In the genomic region with DNA sequence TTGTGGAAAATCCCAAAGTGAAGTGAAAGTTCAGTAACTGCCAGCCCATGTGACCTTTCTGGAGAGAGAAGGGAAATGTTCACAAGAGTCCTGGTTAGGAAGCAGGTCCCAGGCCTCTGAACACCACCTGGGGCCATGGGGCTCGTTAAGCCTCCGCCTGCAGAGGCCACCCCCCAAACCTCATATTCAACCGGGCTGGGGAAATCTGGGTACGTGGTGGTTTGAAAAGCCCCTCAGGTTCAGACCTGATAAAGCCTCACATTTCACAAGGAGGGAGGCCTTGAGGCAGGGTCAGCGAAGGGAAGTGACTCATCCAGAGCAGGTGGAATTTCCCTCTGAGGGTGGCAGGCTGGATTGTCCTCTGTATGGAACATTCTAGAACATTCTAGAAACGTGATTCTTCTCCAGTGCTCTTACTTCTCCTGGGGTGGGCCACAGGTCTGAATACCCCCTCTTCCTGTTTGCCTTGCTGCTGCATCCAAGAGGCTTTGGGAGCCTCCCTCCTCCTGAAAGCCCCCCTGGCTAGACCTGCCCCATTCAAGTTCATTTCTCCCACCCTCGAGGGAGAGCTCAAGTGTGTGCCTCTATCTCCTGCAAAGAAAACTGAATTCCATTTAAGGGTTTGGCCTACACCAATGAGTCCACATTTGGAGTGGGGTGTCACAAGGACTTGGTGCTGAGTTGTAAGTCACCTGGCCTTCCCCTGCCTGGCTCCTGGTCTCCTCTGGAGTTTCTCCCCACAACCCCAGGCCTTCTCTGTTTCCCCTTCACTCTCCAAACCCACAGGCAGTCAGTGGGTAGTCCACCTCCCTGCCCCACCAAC, we compare ENCODE assay signal across 9 cellular contexts. TPM values are rescaled to one million over a fixed set of nuclear protein-coding genes. Genes with fewer than 3 reads are reported as not detected.
A peak's percentile ranks its signal among the peaks of the same experiment; 100 is the strongest.
DNase-seq lines count a peak whose midpoint lies in the region; ATAC-seq and TF ChIP-seq lines count a peak whose summit lies in the region.
"Had no signal": no experiment of that assay in that cellular context is flagged by ENCODE, and none has a peak within 500 bp of the region (broad histone marks: within the 10 kb centered on the region; RNA-seq: fewer than 3 reads in every experiment).

No MANE protein-coding gene starts in this region.

- in situ Hi-C loops in IMR-90 (cut with MboI; ENCODE audit: low sequenced_read_pairs): no loop called here

- TF ChIP-seq POLR2A in IMR-90 (IDR thresholded peaks at IDR 0.05; ENCODE audit: low read depth, low read length) (no peak), lower leg skin (IDR thresholded peaks at IDR 0.05) (no peak)

- H3K4me2 ChIP-seq in IMR-90 (ENCODE audit: low read depth, low read length): no peak overlapping the region

- no peak overlapping the region for H4K5ac ChIP-seq in IMR-90 (ENCODE audit: low read depth, low read length)

- H3K9me3 Mint-ChIP-seq in activated naive CD4-positive, alpha-beta T cell treated with anti-CD3 and anti-CD28 coated beads for 36 hours: no peaks in the 10 kb centered on the region
- H3K9me3 Mint-ChIP-seq in mesothelial cell of epicardium: no peaks in the 10 kb centered on the region

- no peak overlapping the region for H2BK20ac ChIP-seq in IMR-90 (ENCODE audit: low read depth, low read length)

- no peaks in the 10 kb centered on the region for H3K9me3 ChIP-seq in IMR-90 (ENCODE audit: control insufficient read depth, insufficient read depth, low read length)
- H3K9me3 ChIP-seq: heart left ventricle had no signal

- no peak overlapping the region for H3K27ac ChIP-seq in IMR-90 (ENCODE audit: insufficient read depth, low read length)

- CTCF ChIA-PET in IMR-90 (lab: Yijun Ruan, JAX): interaction anchor here (0.6 to 2.6 kb wide), 19 partner anchors 10 to 1185 kb away, joined by 3 to 17 read pairs (median 3); no protein-coding TSS in a partner anchor
- CTCF ChIA-PET in activated naive CD4-positive, alpha-beta T cell treated with anti-CD3 and anti-CD28 coated beads for 36 hours (lab: Charles Lee): interaction anchor here (0.8 to 13.2 kb wide), 15 partner anchors 10 to 393 kb away, joined by 3 to 258 read pairs (median 5); no protein-coding TSS in a partner anchor

- H4K8ac ChIP-seq in IMR-90 (ENCODE audit: low read depth in 2 of 2, low read length in 2 of 2): no peak overlapping the region

- no peak overlapping the region for H3K23ac ChIP-seq in IMR-90 (ENCODE audit: low read depth, low read length)

- no peaks in the 10 kb centered on the region for H4K20me1 ChIP-seq in IMR-90 (ENCODE audit: insufficient read depth, low read length)

- no peak overlapping the region for H2BK5ac ChIP-seq in IMR-90 (ENCODE audit: low read depth, low read length, poor library complexity, severe bottlenecking)

- H3K36me3 Mint-ChIP-seq in activated naive CD4-positive, alpha-beta T cell treated with anti-CD3 and anti-CD28 coated beads for 36 hours (ENCODE audit: low read depth): no peaks in the 10 kb centered on the region
- H3K36me3 Mint-ChIP-seq in mesothelial cell of epicardium: no peaks in the 10 kb centered on the region

- H3K4me1 Mint-ChIP-seq in activated naive CD4-positive, alpha-beta T cell treated with anti-CD3 and anti-CD28 coated beads for 36 hours (ENCODE audit: low read depth): peaks cover 71% of the 10 kb centered on the region
- peaks cover 52% of the 10 kb centered on the region for H3K4me1 Mint-ChIP-seq in mesothelial cell of epicardium

- H3K9ac ChIP-seq in IMR-90 (ENCODE audit: low read depth, low read length): no peak overlapping the region

- no peak for TF ChIP-seq CTCF in IMR-90 (conservative IDR thresholded peaks at IDR 0.05; ENCODE audit: low read depth, low read length)
- peak; percentile 33 for TF ChIP-seq CTCF in mesothelial cell of epicardium (IDR thresholded peaks at IDR 0.05; ENCODE audit: unreplicated experiment)
- no peak for TF ChIP-seq CTCF in lower leg skin (IDR thresholded peaks at IDR 0.05)

- peak overlapping the region; percentile 95 for H3K27ac Mint-ChIP-seq in activated naive CD4-positive, alpha-beta T cell treated with anti-CD3 and anti-CD28 coated beads for 36 hours
- H3K27ac Mint-ChIP-seq in mesothelial cell of epicardium: peak overlapping the region; percentile 80

- DNase-seq in IMR-90 (peak; percentile 56), mesothelial cell of epicardium (ENCODE audit: low spot score in 2 of 2, unreplicated experiment in 2 of 2) (no peak), middle frontal gyrus (ENCODE audit: extremely low spot score, low spot score) (no peak), lower leg skin (ENCODE audit: low spot score in 2 of 2) (no peak), GM03348 (ENCODE audit: low spot score) (no peak), AG08395 (ENCODE audit: low spot score) (no peak)
- peak; percentile 83 for DNase-seq in activated naive CD4-positive, alpha-beta T cell treated with anti-CD3 and anti-CD28 coated beads for 36 hours

- no peak overlapping the region for H2AK9ac ChIP-seq in IMR-90 (replicated peaks; ENCODE audit: low read depth, low read length, poor library complexity)

- WGBS in IMR-90 (ENCODE audit: extremely low coverage in 2 of 2, insufficient read length in 1 of 2), 2 experiments: no CpG with 5 or more reads among the region's 7 CpGs
- WGBS in lower leg skin, 2 donors: 38 to 47% methylated on average over 7 of the region's 7 CpGs

- H3K18ac ChIP-seq in IMR-90 (ENCODE audit: low read depth, low read length): no peak overlapping the region

- no peak overlapping the region for H3K4me3 ChIP-seq in IMR-90 (ENCODE audit: insufficient read depth, low read depth, low read length)
- no peak overlapping the region for H3K4me3 ChIP-seq in lower leg skin (ENCODE audit: low read depth, poor library complexity, severe bottlenecking)

- H2BK120ac ChIP-seq in IMR-90 (ENCODE audit: low read depth, low read length): no peak overlapping the region

- H3K79me1 ChIP-seq in IMR-90 (ENCODE audit: low read depth in 1 of 2, low read length in 2 of 2): no peaks in the 10 kb centered on the region

- peak overlapping the region; percentile 56 for H3K4me3 Mint-ChIP-seq in activated naive CD4-positive, alpha-beta T cell treated with anti-CD3 and anti-CD28 coated beads for 36 hours
- H3K4me3 Mint-ChIP-seq in mesothelial cell of epicardium: no peak overlapping the region

- H3K4me1 ChIP-seq in IMR-90 (ENCODE audit: control insufficient read depth, insufficient read depth, low read length): peaks cover 2% of the 10 kb centered on the region; the same call in 1 of the 2 replicates

- no peak overlapping the region for H2AK5ac ChIP-seq in IMR-90 (ENCODE audit: low read depth, low read length)

- dilution Hi-C loops in IMR-90 (cut with HindIII; ENCODE audit: low sequenced_read_pairs, unreplicated experiment): no loop called here

- H3K27me3 Mint-ChIP-seq in activated naive CD4-positive, alpha-beta T cell treated with anti-CD3 and anti-CD28 coated beads for 36 hours (ENCODE audit: low read depth): no peaks in the 10 kb centered on the region
- H3K27me3 Mint-ChIP-seq in mesothelial cell of epicardium (ENCODE audit: low read depth): peaks cover 17% of the 10 kb centered on the region

- H2BK15ac ChIP-seq in IMR-90 (ENCODE audit: low read depth, low read length): no peak overlapping the region

- peak; percentile 25 for ATAC-seq in GM18498 (IDR thresholded peaks at IDR 0.05; ENCODE audit: unreplicated experiment)
- no peak for ATAC-seq in IMR-90 (ENCODE audit: low read depth)

- no peak for TF ChIP-seq RAD21 in IMR-90 (IDR thresholded peaks at IDR 0.05; ENCODE audit: low read length)

- BruUV-seq in IMR-90 (replicated peaks; lab: Mats Ljungman, UMichigan): no TSS peak

- no peak overlapping the region for H3K14ac ChIP-seq in IMR-90 (replicated peaks; ENCODE audit: low read depth, low read length)

- intact Hi-C loops in IMR-90 (cut with micrococcal nuclease): no loop called here
- intact Hi-C loops in activated naive CD4-positive, alpha-beta T cell treated with anti-CD3 and anti-CD28 coated beads for 36 hours (cut with micrococcal nuclease): loop anchor here (1.0 to 10.0 kb wide), 4 partner anchors 228 to 1043 kb away; partner anchors contain the start of genes BUD13 and CD3D
- intact Hi-C loops in lower leg skin (cut with DNase I; ENCODE audit: low total_unique reads): loop anchor here (5.0 kb wide), 1 partner anchor 391 kb away; no protein-coding TSS in a partner anchor

- H3K56ac ChIP-seq in IMR-90 (ENCODE audit: extremely low read depth, insufficient read depth, low read length): no peak overlapping the region

- H2AFZ ChIP-seq in IMR-90 (replicated peaks; ENCODE audit: low read length, poor library complexity): peak overlapping the region; percentile 61

- no peaks in the 10 kb centered on the region; the same call in 1 of the 2 replicates for H3K27me3 ChIP-seq in IMR-90 (ENCODE audit: control insufficient read depth, insufficient read depth, low read length)
- H3K27me3 ChIP-seq: heart left ventricle had no signal

- no peaks in the 10 kb centered on the region for H3K9me1 ChIP-seq in IMR-90 (ENCODE audit: insufficient read depth, low read length)

- POLR2A ChIA-PET in IMR-90 (lab: Charles Lee; ENCODE audit: unreplicated experiment): no interaction called here

- H3K4ac ChIP-seq in IMR-90 (ENCODE audit: low read depth, low read length): no peak overlapping the region

- no peak overlapping the region for H4K91ac ChIP-seq in IMR-90 (ENCODE audit: insufficient read depth, low read depth, low read length)

- H3K36me3 ChIP-seq in IMR-90 (ENCODE audit: control insufficient read depth, insufficient read depth, low read length): no peaks in the 10 kb centered on the region
- H3K36me3 ChIP-seq: heart left ventricle had no signal

RNA-seq across cellular contexts. Expression of gene FXYD2, which starts 6.3 kb away (rescaled TPM):
- total RNA-seq in IMR-90 (2012; rRNA removed): not detected in 2 replicates
- 0.09 TPM in 1 of 2 replicates, not detected in the other for polyA plus RNA-seq in IMR-90 (2012; rRNA removed)
- polyA plus RNA-seq in IMR-90 (2012; cell fraction: cytosol; rRNA removed): not detected in 2 replicates
- 0.04 and 0.07 TPM in 2 replicates for polyA plus RNA-seq in IMR-90 (2012; cell fraction: nucleus; rRNA removed; ENCODE audit: low replicate concordance)
- 1 to 10 TPM in 1 of 2 experiments, not detected in 1; 1.1 TPM for total RNA-seq in activated naive CD4-positive, alpha-beta T cell treated with anti-CD3 and anti-CD28 coated beads for 36 hours
- total RNA-seq in mesothelial cell of epicardium: 5.7 to 7.1 TPM (median 6.3 TPM) in 3 replicates
- total RNA-seq in lower leg skin: 1 to 10 TPM in 1 of 4 donors, not detected in 3; 1.2 TPM

RNA-seq across cellular contexts. Expression of gene DSCAML1, which starts 21.2 kb away (rescaled TPM):
- total RNA-seq in IMR-90 (2012; rRNA removed) (not detected in 2 replicates), mesothelial cell of epicardium (2.0 to 3.3 TPM (median 2.5 TPM) in 3 replicates), lower leg skin (under 1 TPM; 0.07 to 0.13 (median 0.08) TPM)
- polyA plus RNA-seq in IMR-90 (2012; rRNA removed): not detected in 2 replicates
- polyA plus RNA-seq in IMR-90 (2012; cell fraction: cytosol; rRNA removed): not detected in 2 replicates
- polyA plus RNA-seq in IMR-90 (2012; cell fraction: nucleus; rRNA removed; ENCODE audit: low replicate concordance): not detected in 2 replicates
- total RNA-seq in activated naive CD4-positive, alpha-beta T cell treated with anti-CD3 and anti-CD28 coated beads for 36 hours: under 1 TPM; 0.17 to 0.30 TPM

RNA-seq across cellular contexts. Expression of gene FXYD6, which starts 58.2 kb away (rescaled TPM):
- total RNA-seq in IMR-90 (2012; rRNA removed) (not detected in 2 replicates), mesothelial cell of epicardium (114 to 125 TPM (median 116 TPM) in 3 replicates), lower leg skin (10 to 100 TPM in 3 of 4 donors, 1 to 10 TPM in 1; 7.0 to 27.0 (median 20.1) TPM)
- polyA plus RNA-seq in IMR-90 (2012; rRNA removed): 0.32 and 0.36 TPM in 2 replicates
- 0.12 TPM in 1 of 2 replicates, not detected in the other for polyA plus RNA-seq in IMR-90 (2012; cell fraction: cytosol; rRNA removed)
- 0.07 and 0.13 TPM in 2 replicates for polyA plus RNA-seq in IMR-90 (2012; cell fraction: nucleus; rRNA removed; ENCODE audit: low replicate concordance)
- not detected for total RNA-seq in activated naive CD4-positive, alpha-beta T cell treated with anti-CD3 and anti-CD28 coated beads for 36 hours

Comparison
In these comparisons a context has a peak if more than half of its experiments do, and no peak if none do; other contexts are left out.
1. DNase-seq: peak in IMR-90 (single experiment) and activated naive CD4-positive, alpha-beta T cell treated with anti-CD3 and anti-CD28 coated beads for 36 hours (single experiment); none in mesothelial cell of epicardium (0 of 2), middle frontal gyrus (single experiment), lower leg skin (0 of 2), GM03348 (single experiment) and AG08395 (single experiment).